ENCODE assay signal across 1 cellular context in the genomic region with DNA sequence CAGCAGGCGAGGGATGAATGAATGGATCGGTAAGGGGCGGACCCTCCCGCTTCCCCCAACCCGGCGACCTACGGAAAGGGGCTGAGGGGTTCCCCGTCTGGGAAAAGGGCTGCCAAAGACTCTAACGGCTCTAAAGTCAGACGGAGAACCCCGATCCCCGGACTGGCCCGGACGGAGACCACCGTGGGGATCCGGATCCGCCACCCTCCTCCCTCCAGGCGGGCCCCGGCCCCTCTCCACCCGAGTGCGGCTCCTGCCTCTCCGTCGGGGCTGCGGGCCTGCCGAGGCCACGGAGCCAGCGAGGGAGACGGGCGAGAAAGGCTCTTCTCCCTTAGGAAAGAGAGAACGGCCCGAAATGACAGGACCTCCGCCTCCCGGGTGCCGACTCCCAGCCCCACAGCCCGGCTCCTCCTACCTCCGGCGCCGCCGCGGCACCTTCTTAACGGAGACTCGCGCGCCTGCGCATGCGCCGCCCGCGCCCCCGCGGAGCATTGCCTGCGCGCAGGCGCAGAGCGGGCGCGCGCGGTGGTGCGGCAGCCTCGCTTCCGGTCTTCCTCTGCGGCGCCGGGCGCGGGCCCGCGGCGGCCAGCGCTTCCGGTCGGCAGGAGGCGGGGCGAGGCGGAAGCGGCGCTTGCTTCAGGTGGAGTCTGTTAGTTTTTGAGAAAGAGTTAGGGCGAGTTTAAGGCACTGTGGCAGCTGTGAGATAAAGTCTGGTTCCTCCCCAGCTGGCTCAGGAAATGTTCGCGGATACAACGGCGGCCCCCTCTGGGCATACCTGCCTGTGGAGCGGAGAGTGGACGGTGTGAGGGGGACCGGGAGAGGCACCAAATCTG.
A peak's percentile ranks its signal among the peaks of the same experiment; 100 is the strongest.
TF ChIP-seq lines count a peak whose summit lies in the region.

A gene with protein sequence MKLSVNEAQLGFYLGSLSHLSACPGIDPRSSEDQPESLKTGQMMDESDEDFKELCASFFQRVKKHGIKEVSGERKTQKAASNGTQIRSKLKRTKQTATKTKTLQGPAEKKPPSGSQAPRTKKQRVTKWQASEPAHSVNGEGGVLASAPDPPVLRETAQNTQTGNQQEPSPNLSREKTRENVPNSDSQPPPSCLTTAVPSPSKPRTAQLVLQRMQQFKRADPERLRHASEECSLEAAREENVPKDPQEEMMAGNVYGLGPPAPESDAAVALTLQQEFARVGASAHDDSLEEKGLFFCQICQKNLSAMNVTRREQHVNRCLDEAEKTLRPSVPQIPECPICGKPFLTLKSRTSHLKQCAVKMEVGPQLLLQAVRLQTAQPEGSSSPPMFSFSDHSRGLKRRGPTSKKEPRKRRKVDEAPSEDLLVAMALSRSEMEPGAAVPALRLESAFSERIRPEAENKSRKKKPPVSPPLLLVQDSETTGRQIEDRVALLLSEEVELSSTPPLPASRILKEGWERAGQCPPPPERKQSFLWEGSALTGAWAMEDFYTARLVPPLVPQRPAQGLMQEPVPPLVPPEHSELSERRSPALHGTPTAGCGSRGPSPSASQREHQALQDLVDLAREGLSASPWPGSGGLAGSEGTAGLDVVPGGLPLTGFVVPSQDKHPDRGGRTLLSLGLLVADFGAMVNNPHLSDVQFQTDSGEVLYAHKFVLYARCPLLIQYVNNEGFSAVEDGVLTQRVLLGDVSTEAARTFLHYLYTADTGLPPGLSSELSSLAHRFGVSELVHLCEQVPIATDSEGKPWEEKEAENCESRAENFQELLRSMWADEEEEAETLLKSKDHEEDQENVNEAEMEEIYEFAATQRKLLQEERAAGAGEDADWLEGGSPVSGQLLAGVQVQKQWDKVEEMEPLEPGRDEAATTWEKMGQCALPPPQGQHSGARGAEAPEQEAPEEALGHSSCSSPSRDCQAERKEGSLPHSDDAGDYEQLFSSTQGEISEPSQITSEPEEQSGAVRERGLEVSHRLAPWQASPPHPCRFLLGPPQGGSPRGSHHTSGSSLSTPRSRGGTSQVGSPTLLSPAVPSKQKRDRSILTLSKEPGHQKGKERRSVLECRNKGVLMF (N-terminal part only) (minus strand): TSS at position 462 of the 833 bp plus-strand sequence. CDS start 2,642 bp downstream, outside the sequence.

TF ChIP-seq in K562, 482 proteins besides CTCF, POLR2A, EP300 and RAD21 (continued from another document and continues in another):
- TF ChIP-seq, protein P1, sequence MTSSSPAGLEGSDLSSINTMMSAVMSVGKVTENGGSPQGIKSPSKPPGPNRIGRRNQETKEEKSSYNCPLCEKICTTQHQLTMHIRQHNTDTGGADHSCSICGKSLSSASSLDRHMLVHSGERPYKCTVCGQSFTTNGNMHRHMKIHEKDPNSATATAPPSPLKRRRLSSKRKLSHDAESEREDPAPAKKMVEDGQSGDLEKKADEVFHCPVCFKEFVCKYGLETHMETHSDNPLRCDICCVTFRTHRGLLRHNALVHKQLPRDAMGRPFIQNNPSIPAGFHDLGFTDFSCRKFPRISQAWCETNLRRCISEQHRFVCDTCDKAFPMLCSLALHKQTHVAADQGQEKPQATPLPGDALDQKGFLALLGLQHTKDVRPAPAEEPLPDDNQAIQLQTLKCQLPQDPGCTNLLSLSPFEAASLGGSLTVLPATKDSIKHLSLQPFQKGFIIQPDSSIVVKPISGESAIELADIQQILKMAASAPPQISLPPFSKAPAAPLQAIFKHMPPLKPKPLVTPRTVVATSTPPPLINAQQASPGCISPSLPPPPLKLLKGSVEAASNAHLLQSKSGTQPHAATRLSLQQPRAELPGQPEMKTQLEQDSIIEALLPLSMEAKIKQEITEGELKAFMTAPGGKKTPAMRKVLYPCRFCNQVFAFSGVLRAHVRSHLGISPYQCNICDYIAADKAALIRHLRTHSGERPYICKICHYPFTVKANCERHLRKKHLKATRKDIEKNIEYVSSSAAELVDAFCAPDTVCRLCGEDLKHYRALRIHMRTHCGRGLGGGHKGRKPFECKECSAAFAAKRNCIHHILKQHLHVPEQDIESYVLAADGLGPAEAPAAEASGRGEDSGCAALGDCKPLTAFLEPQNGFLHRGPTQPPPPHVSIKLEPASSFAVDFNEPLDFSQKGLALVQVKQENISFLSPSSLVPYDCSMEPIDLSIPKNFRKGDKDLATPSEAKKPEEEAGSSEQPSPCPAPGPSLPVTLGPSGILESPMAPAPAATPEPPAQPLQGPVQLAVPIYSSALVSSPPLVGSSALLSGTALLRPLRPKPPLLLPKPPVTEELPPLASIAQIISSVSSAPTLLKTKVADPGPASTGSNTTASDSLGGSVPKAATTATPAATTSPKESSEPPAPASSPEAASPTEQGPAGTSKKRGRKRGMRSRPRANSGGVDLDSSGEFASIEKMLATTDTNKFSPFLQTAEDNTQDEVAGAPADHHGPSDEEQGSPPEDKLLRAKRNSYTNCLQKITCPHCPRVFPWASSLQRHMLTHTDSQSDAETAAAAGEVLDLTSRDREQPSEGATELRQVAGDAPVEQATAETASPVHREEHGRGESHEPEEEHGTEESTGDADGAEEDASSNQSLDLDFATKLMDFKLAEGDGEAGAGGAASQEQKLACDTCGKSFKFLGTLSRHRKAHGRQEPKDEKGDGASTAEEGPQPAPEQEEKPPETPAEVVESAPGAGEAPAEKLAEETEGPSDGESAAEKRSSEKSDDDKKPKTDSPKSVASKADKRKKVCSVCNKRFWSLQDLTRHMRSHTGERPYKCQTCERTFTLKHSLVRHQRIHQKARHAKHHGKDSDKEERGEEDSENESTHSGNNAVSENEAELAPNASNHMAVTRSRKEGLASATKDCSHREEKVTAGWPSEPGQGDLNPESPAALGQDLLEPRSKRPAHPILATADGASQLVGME (CRISPR knock-in tag; IDR thresholded peaks at IDR 0.05) = 0 out of 2 replicates have a peak, but pooled peaks have one; percentile 35
- 0 out of 2 replicates have a peak, but pooled peaks have one; percentile 45 for TF ChIP-seq ELF2 (CRISPR knock-in tag; IDR thresholded peaks at IDR 0.05)
- no peak for TF ChIP-seq ZNF146 (CRISPR knock-in tag; IDR thresholded peaks at IDR 0.05; ENCODE audit: unreplicated experiment)
- TF ChIP-seq HDAC1 (IDR thresholded peaks at IDR 0.05) = peak in 1 of 2 experiments; percentile 61; a peak in 2 of 4 replicates
- TF ChIP-seq TBP (optimal IDR thresholded peaks at IDR 0.05; ENCODE audit: low read depth, low read length) = peak; percentile 64
- TF ChIP-seq, protein P2, sequence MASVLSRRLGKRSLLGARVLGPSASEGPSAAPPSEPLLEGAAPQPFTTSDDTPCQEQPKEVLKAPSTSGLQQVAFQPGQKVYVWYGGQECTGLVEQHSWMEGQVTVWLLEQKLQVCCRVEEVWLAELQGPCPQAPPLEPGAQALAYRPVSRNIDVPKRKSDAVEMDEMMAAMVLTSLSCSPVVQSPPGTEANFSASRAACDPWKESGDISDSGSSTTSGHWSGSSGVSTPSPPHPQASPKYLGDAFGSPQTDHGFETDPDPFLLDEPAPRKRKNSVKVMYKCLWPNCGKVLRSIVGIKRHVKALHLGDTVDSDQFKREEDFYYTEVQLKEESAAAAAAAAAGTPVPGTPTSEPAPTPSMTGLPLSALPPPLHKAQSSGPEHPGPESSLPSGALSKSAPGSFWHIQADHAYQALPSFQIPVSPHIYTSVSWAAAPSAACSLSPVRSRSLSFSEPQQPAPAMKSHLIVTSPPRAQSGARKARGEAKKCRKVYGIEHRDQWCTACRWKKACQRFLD (CRISPR knock-in tag; IDR thresholded peaks at IDR 0.05) = peak; percentile 62; the same call in 1 of the 2 replicates
- TF ChIP-seq RFX1 (IDR thresholded peaks at IDR 0.05) = no peak
- TF ChIP-seq SUPT5H (IDR thresholded peaks at IDR 0.05) = peak; percentile 75
- TF ChIP-seq KDM5B (IDR thresholded peaks at IDR 0.05; ENCODE audit: insufficient replicate concordance, low read depth, low read length) = peak; percentile 48
- TF ChIP-seq OTX1 (CRISPR knock-in tag; IDR thresholded peaks at IDR 0.05) = peak; percentile 80
- no peak for TF ChIP-seq FUS (optimal IDR thresholded peaks at IDR 0.05; ENCODE audit: low read depth, low read length)
- TF ChIP-seq PTTG1 (tag; IDR thresholded peaks at IDR 0.05; ENCODE audit: low read depth) = no peak
- TF ChIP-seq PHB2 (IDR thresholded peaks at IDR 0.05; ENCODE audit: low read depth) = no peak
- TF ChIP-seq SRSF9 (IDR thresholded peaks at IDR 0.05; ENCODE audit: borderline replicate concordance, low read depth, low read length) = no peak
- no peak for TF ChIP-seq ZNF143 (CRISPR knock-in tag; IDR thresholded peaks at IDR 0.05)
- no peak for TF ChIP-seq ZKSCAN8 (CRISPR knock-in tag; IDR thresholded peaks at IDR 0.05)
- TF ChIP-seq BHLHE40 (IDR thresholded peaks at IDR 0.05; ENCODE audit: low read length) = peak; percentile 29; the same call in 1 of the 2 replicates
- no peak for TF ChIP-seq PURB (CRISPR knock-in tag; IDR thresholded peaks at IDR 0.05; ENCODE audit: low read depth)
- TF ChIP-seq KLF16 (IDR thresholded peaks at IDR 0.05) = no peak
- no peak for TF ChIP-seq FOXJ3 (CRISPR knock-in tag; IDR thresholded peaks at IDR 0.05)
- TF ChIP-seq ZNF311 (CRISPR knock-in tag; IDR thresholded peaks at IDR 0.05) = no peak
- TF ChIP-seq ZNF134 (CRISPR knock-in tag; conservative IDR thresholded peaks at IDR 0.05) = no peak
- TF ChIP-seq, protein P3, sequence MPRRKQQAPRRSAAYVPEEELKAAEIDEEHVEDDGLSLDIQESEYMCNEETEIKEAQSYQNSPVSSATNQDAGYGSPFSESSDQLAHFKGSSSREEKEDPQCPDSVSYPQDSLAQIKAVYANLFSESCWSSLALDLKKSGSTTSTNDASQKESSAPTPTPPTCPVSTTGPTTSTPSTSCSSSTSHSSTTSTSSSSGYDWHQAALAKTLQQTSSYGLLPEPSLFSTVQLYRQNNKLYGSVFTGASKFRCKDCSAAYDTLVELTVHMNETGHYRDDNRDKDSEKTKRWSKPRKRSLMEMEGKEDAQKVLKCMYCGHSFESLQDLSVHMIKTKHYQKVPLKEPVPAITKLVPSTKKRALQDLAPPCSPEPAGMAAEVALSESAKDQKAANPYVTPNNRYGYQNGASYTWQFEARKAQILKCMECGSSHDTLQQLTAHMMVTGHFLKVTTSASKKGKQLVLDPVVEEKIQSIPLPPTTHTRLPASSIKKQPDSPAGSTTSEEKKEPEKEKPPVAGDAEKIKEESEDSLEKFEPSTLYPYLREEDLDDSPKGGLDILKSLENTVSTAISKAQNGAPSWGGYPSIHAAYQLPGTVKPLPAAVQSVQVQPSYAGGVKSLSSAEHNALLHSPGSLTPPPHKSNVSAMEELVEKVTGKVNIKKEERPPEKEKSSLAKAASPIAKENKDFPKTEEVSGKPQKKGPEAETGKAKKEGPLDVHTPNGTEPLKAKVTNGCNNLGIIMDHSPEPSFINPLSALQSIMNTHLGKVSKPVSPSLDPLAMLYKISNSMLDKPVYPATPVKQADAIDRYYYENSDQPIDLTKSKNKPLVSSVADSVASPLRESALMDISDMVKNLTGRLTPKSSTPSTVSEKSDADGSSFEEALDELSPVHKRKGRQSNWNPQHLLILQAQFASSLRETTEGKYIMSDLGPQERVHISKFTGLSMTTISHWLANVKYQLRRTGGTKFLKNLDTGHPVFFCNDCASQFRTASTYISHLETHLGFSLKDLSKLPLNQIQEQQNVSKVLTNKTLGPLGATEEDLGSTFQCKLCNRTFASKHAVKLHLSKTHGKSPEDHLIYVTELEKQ (CRISPR knock-in tag; IDR thresholded peaks at IDR 0.05) = no peak
- TF ChIP-seq RUNX1 (IDR thresholded peaks at IDR 0.05; ENCODE audit: low read depth) = no peak
- TF ChIP-seq CBFA2T3 (IDR thresholded peaks at IDR 0.05) = 0 out of 2 replicates have a peak, but pooled peaks have one; percentile 33
- TF ChIP-seq PML (IDR thresholded peaks at IDR 0.05; ENCODE audit: low read length) = peak; percentile 28; the same call in 1 of the 2 replicates
- no peak for TF ChIP-seq MCM2 (IDR thresholded peaks at IDR 0.05; ENCODE audit: low read depth)
- peak; percentile 19; the same call in 1 of the 2 replicates for TF ChIP-seq BCOR (IDR thresholded peaks at IDR 0.05)
- no peak for TF ChIP-seq TAF15 (IDR thresholded peaks at IDR 0.05; ENCODE audit: low read depth, low read length)
- TF ChIP-seq ZNF133 (CRISPR knock-in tag; IDR thresholded peaks at IDR 0.05) = no peak
- peak; percentile 94 for TF ChIP-seq CXXC5 (CRISPR knock-in tag; IDR thresholded peaks at IDR 0.05)
- TF ChIP-seq DACH1 (IDR thresholded peaks at IDR 0.05; ENCODE audit: partially characterized antibody) = peak; percentile 37
- no peak for TF ChIP-seq TBL1XR1 (IDR thresholded peaks at IDR 0.05; ENCODE audit: low read length in 2 of 2)
- TF ChIP-seq, protein P4, sequence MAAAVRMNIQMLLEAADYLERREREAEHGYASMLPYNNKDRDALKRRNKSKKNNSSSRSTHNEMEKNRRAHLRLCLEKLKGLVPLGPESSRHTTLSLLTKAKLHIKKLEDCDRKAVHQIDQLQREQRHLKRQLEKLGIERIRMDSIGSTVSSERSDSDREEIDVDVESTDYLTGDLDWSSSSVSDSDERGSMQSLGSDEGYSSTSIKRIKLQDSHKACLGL (CRISPR knock-in tag; IDR thresholded peaks at IDR 0.05; ENCODE audit: borderline replicate concordance, poor library complexity, severe bottlenecking) = no peak
- TF ChIP-seq ZEB2 (IDR thresholded peaks at IDR 0.05) = no peak
- TF ChIP-seq DIDO1 (tag; IDR thresholded peaks at IDR 0.05; ENCODE audit: low read depth) = no peak
- TF ChIP-seq POLR2AphosphoS5 (IDR thresholded peaks at IDR 0.05; ENCODE audit: control insufficient read depth, insufficient read depth, low read depth, low read length) = peak; percentile 55; the same call in 1 of the 2 replicates
- no peak for TF ChIP-seq TCFL5 (CRISPR knock-in tag; conservative IDR thresholded peaks at IDR 0.05)
- peak; percentile 68 for TF ChIP-seq ZFX (CRISPR knock-in tag; IDR thresholded peaks at IDR 0.05)
- peak; percentile 85 for TF ChIP-seq POLR2G (IDR thresholded peaks at IDR 0.05; ENCODE audit: low read depth, low read length)
- no peak for TF ChIP-seq ZNF764 (CRISPR knock-in tag; IDR thresholded peaks at IDR 0.05; ENCODE audit: low read depth)
- TF ChIP-seq ZNF778 (CRISPR knock-in tag; IDR thresholded peaks at IDR 0.05) = no peak
- TF ChIP-seq ZNF217 (CRISPR knock-in tag; IDR thresholded peaks at IDR 0.05) = no peak
- TF ChIP-seq, protein P5, sequence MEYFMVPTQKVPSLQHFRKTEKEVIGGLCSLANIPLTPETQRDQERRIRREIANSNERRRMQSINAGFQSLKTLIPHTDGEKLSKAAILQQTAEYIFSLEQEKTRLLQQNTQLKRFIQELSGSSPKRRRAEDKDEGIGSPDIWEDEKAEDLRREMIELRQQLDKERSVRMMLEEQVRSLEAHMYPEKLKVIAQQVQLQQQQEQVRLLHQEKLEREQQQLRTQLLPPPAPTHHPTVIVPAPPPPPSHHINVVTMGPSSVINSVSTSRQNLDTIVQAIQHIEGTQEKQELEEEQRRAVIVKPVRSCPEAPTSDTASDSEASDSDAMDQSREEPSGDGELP (CRISPR knock-in tag; IDR thresholded peaks at IDR 0.05; ENCODE audit: borderline replicate concordance) = peak; percentile 84
